ENCODE assay signal across 23 cellular contexts in genomic region chr1:159600894-159601293, GRCh38. TPM values are rescaled to one million over a fixed set of nuclear protein-coding genes. Genes with fewer than 3 reads are reported as not detected.
"Had no signal": no experiment of that assay in that cellular context is flagged by ENCODE, and none has a peak within 500 bp of the region (broad histone marks: within the 10 kb centered on the region; RNA-seq: fewer than 3 reads in every experiment).

No MANE protein-coding gene starts in this region.

- H3K36me3 Mint-ChIP-seq: activated CD4-positive, alpha-beta memory T cell treated with anti-CD3 and anti-CD28 coated beads for 36 hours; neural progenitor cell had no signal

- H3K4me3 Mint-ChIP-seq: activated CD4-positive, alpha-beta memory T cell treated with anti-CD3 and anti-CD28 coated beads for 36 hours; activated T-helper 17 cell treated with anti-CD3 and anti-CD28 coated beads, Interleukin-2, amount 50 U/mL, for 72 hours; dendritic cell treated with granulocyte-macrophage colony-stimulating factor and Interleukin-4, amounts not matched to agents 40 ng/mL and 50 ng/mL, for 4 days; naive thymus-derived CD4-positive, alpha-beta T cell; neural progenitor cell; stimulated activated naive CD8-positive, alpha-beta T cell treated with anti-CD3 and anti-CD28 coated beads, Interleukin-15, amount 100 ng/mL, for 72 hours; T-helper 2 cell treated with Interferon-gamma antibody and Interleukin-4, amounts not matched to agents 5 μg/mL and 100 μg/mL, for 36 hours had no signal

- H3K27ac Mint-ChIP-seq: activated CD4-positive, alpha-beta memory T cell treated with anti-CD3 and anti-CD28 coated beads for 36 hours; activated T-helper 17 cell treated with anti-CD3 and anti-CD28 coated beads, Interleukin-2, amount 50 U/mL, for 72 hours; dendritic cell treated with granulocyte-macrophage colony-stimulating factor and Interleukin-4, amounts not matched to agents 40 ng/mL and 50 ng/mL, for 4 days; naive thymus-derived CD4-positive, alpha-beta T cell; neural progenitor cell; stimulated activated naive CD8-positive, alpha-beta T cell treated with anti-CD3 and anti-CD28 coated beads, Interleukin-15, amount 100 ng/mL, for 72 hours; T-helper 2 cell treated with Interferon-gamma antibody and Interleukin-4, amounts not matched to agents 5 μg/mL and 100 μg/mL, for 36 hours had no signal

- ATAC-seq: activated T-helper 17 cell treated with anti-CD3 and anti-CD28 coated beads, Interleukin-2, amount 50 U/mL, for 72 hours; esophagus mucosa; gastrocnemius medialis; heart left ventricle; naive thymus-derived CD4-positive, alpha-beta T cell; psoas muscle; right cardiac atrium; stimulated activated naive CD8-positive, alpha-beta T cell treated with anti-CD3 and anti-CD28 coated beads, Interleukin-15, amount 100 ng/mL, for 72 hours had no signal

- DNase-seq: activated CD4-positive, alpha-beta memory T cell treated with anti-CD3 and anti-CD28 coated beads for 36 hours; activated naive CD4-positive, alpha-beta T cell treated with Interleukin-2 at 50 U/mL for 16 hours; activated T-cell treated with anti-CD3 and anti-CD28 coated beads, Interleukin-2, amount 50 U/mL, for 1 hour; aorta; effector CD8-positive, alpha-beta T cell; gastrocnemius medialis; heart left ventricle; left ventricle myocardium inferior; mesendoderm; naive thymus-derived CD4-positive, alpha-beta T cell; psoas muscle; right cardiac atrium; stimulated activated naive CD8-positive, alpha-beta T cell treated with anti-CD3 and anti-CD28 coated beads, Interleukin-15, amount 100 ng/mL, for 72 hours; transverse colon had no signal

- H3K4me1 Mint-ChIP-seq: activated T-helper 17 cell treated with anti-CD3 and anti-CD28 coated beads, Interleukin-2, amount 50 U/mL, for 72 hours; naive thymus-derived CD4-positive, alpha-beta T cell; neural progenitor cell had no signal

- H3K9me3 Mint-ChIP-seq: activated CD4-positive, alpha-beta memory T cell treated with anti-CD3 and anti-CD28 coated beads for 36 hours; T-helper 2 cell treated with Interferon-gamma antibody and Interleukin-4, amounts not matched to agents 5 μg/mL and 100 μg/mL, for 36 hours had no signal

RNA-seq across cellular contexts. Expression of gene APCS, which starts 13.3 kb away (rescaled TPM):
- total RNA-seq: activated CD4-positive, alpha-beta memory T cell treated with anti-CD3 and anti-CD28 coated beads for 36 hours; activated T-helper 17 cell treated with anti-CD3 and anti-CD28 coated beads, Interleukin-2, amount 50 U/mL, for 72 hours; aorta; cerebellum; esophagus mucosa; heart left ventricle; kidney epithelial cell; left ventricle myocardium inferior; naive thymus-derived CD4-positive, alpha-beta T cell; osteoblast; psoas muscle; transverse colon; vagina had no signal
